ENCODE assay signal across 19 cellular contexts in the genomic region with DNA sequence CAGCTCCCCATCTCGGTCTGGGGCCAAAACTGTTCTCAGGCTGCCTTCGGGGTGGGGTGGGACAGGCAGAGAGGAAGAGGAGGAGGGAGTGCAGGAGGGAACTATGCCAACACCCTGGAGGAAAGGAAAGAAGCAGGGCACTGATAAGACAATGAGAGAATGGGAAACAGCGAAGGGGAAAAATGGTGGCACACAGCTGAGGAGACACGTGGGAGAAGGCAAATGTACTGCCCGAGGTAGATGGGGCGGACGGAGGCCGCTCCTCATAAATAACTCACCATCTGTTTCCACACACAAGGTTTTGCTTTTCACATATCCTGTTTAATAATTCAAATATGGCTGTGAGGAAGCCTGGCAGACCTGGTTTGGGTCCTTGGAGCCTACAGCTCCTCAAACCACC.
"Had no signal": no experiment of that assay in that cellular context is flagged by ENCODE, and none has a peak within 500 bp of the region (broad histone marks: within the 10 kb centered on the region; RNA-seq: fewer than 3 reads in every experiment).

No MANE protein-coding gene starts in this region.

- H3K27ac ChIP-seq: cardiac muscle cell, prostate gland, sigmoid colon, uterus had no signal

- H3K9me3 Mint-ChIP-seq: activated naive CD4-positive, alpha-beta T cell treated with anti-CD3 and anti-CD28 coated beads for 36 hours; activated naive CD8-positive, alpha-beta T cell treated with anti-CD3 and anti-CD28 coated beads, Interleukin-2, amount 50 U/mL, for 24 hours; activated T-helper 2 cell treated with anti-CD3 and anti-CD28 coated beads, Interferon-gamma antibody, Interleukin-2, Interleukin-4, amounts not matched to agents 10 μg/mL and 5 μg/mL and 100 μg/mL, durations not matched to agents 14 hours and 24 hours and 36 hours; natural killer cell treated with Interleukin-12 subunit alpha and Interleukin-12 subunit beta and Interleukin-15 and Interleukin-18, amount 100 ng/mL, for 72 hours; stimulated activated naive CD8-positive, alpha-beta T cell treated with anti-CD3 and anti-CD28 coated beads, Interleukin-15, amount 100 ng/mL, for 72 hours; T-helper 2 cell treated with Interferon-gamma antibody and Interleukin-4, amounts not matched to agents 5 μg/mL and 100 μg/mL, for 36 hours had no signal

- DNase-seq: activated CD4-positive, alpha-beta T cell treated with anti-CD3 and anti-CD28 coated beads, Interleukin-2, amount 50 U/mL, for 48 hours; activated CD4-positive, CD25-positive, alpha-beta regulatory T cell treated with anti-CD3 and anti-CD28 coated beads, Interleukin-2, amount 50 U/mL, for 72 hours; activated naive CD4-positive, alpha-beta T cell treated with anti-CD3 and anti-CD28 coated beads for 36 hours; activated naive CD8-positive, alpha-beta T cell treated with anti-CD3 and anti-CD28 coated beads, Interleukin-2, amount 50 U/mL, for 24 hours; effector CD4-positive, alpha-beta T cell; foreskin fibroblast; kidney glomerular epithelial cell; left ventricle myocardium superior; mesenchymal stem cell; occipital lobe; sigmoid colon; spleen; stimulated activated naive CD8-positive, alpha-beta T cell treated with anti-CD3 and anti-CD28 coated beads, Interleukin-15, amount 100 ng/mL, for 72 hours; uterus had no signal

- ATAC-seq: activated naive CD8-positive, alpha-beta T cell treated with anti-CD3 and anti-CD28 coated beads, Interleukin-2, amount 50 U/mL, for 24 hours; left ventricle myocardium superior; natural killer cell treated with Interleukin-12 subunit alpha and Interleukin-12 subunit beta and Interleukin-15 and Interleukin-18, amount 100 ng/mL, for 72 hours; stimulated activated naive CD8-positive, alpha-beta T cell treated with anti-CD3 and anti-CD28 coated beads, Interleukin-15, amount 100 ng/mL, for 72 hours had no signal

- H3K9me3 ChIP-seq: prostate gland, sigmoid colon, spleen, uterus had no signal

- H3K4me3 ChIP-seq: cardiac muscle cell, prostate gland, sigmoid colon, spleen, uterus had no signal

- H3K27me3 Mint-ChIP-seq: activated naive CD8-positive, alpha-beta T cell treated with anti-CD3 and anti-CD28 coated beads, Interleukin-2, amount 50 U/mL, for 24 hours; natural killer cell treated with Interleukin-12 subunit alpha and Interleukin-12 subunit beta and Interleukin-15 and Interleukin-18, amount 100 ng/mL, for 72 hours; stimulated activated naive CD8-positive, alpha-beta T cell treated with anti-CD3 and anti-CD28 coated beads, Interleukin-15, amount 100 ng/mL, for 72 hours had no signal

- H3K36me3 ChIP-seq: cardiac muscle cell, prostate gland, uterus had no signal

- H3K27ac Mint-ChIP-seq: activated naive CD4-positive, alpha-beta T cell treated with anti-CD3 and anti-CD28 coated beads for 36 hours; activated naive CD8-positive, alpha-beta T cell treated with anti-CD3 and anti-CD28 coated beads, Interleukin-2, amount 50 U/mL, for 24 hours; activated T-helper 2 cell treated with anti-CD3 and anti-CD28 coated beads, Interferon-gamma antibody, Interleukin-2, Interleukin-4, amounts not matched to agents 10 μg/mL and 5 μg/mL and 100 μg/mL, durations not matched to agents 14 hours and 24 hours and 36 hours; natural killer cell treated with Interleukin-12 subunit alpha and Interleukin-12 subunit beta and Interleukin-15 and Interleukin-18, amount 100 ng/mL, for 72 hours; stimulated activated naive CD8-positive, alpha-beta T cell treated with anti-CD3 and anti-CD28 coated beads, Interleukin-15, amount 100 ng/mL, for 72 hours; T-helper 2 cell treated with Interferon-gamma antibody and Interleukin-4, amounts not matched to agents 5 μg/mL and 100 μg/mL, for 36 hours had no signal

- H3K27me3 ChIP-seq: cardiac muscle cell, sigmoid colon, spleen, uterus had no signal

- H3K4me1 ChIP-seq: prostate gland, sigmoid colon, uterus had no signal

- H3K36me3 Mint-ChIP-seq: natural killer cell treated with Interleukin-12 subunit alpha and Interleukin-12 subunit beta and Interleukin-15 and Interleukin-18, amount 100 ng/mL, for 72 hours had no signal

- H3K4me3 Mint-ChIP-seq: activated naive CD4-positive, alpha-beta T cell treated with anti-CD3 and anti-CD28 coated beads for 36 hours; activated naive CD8-positive, alpha-beta T cell treated with anti-CD3 and anti-CD28 coated beads, Interleukin-2, amount 50 U/mL, for 24 hours; natural killer cell treated with Interleukin-12 subunit alpha and Interleukin-12 subunit beta and Interleukin-15 and Interleukin-18, amount 100 ng/mL, for 72 hours; stimulated activated naive CD8-positive, alpha-beta T cell treated with anti-CD3 and anti-CD28 coated beads, Interleukin-15, amount 100 ng/mL, for 72 hours; T-helper 2 cell treated with Interferon-gamma antibody and Interleukin-4, amounts not matched to agents 5 μg/mL and 100 μg/mL, for 36 hours had no signal
